In the genomic region with DNA sequence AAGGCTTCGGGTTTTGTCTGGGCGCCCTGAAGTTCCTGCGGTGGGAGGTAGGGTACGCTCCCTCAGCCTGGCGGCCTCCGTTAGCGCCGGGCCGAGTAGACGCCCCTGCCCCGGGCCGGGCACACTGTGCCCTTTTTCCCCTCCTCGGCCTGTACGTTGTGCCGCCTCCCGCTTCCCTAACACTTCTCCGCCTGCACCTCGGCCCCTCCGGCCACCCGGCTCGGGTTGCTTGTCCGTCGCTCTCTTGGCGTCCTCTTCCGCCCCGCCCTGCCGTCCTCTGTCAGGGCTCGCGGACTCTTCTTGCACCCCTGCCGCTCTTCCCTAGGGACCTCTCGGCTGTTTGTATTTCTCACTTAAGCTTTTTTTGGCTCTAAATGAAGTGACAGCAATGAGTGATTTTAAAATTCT, we compare ENCODE assay signal across 9 cellular contexts. TPM values are rescaled to one million over a fixed set of nuclear protein-coding genes. Genes with fewer than 3 reads are reported as not detected.
DNase-seq lines count a peak whose midpoint lies in the region; ATAC-seq, FAIRE-seq and TF ChIP-seq lines count a peak whose summit lies in the region.
"Had no signal": no experiment of that assay in that cellular context is flagged by ENCODE, and none has a peak within 500 bp of the region (broad histone marks: within the 10 kb centered on the region; RNA-seq: fewer than 3 reads in every experiment).

No MANE protein-coding gene starts in this region.

- H4K20me1 ChIP-seq in astrocyte (ENCODE audit: insufficient read depth, low read length), result no peaks in the 10 kb centered on the region

- DNase-seq in DMS53 (lab: John Stamatoyannopoulos, UW), result peak; percentile 78
- peak; percentile 36 for DNase-seq in NCI-H774 (lab: John Stamatoyannopoulos, UW)
- peak; percentile 23 for DNase-seq in astrocyte (ENCODE audit: low read depth)
- peak; percentile 81 for DNase-seq in iPS-NIHi7 (ENCODE audit: extremely low spot score)
- no peak for DNase-seq in stimulated activated effector memory CD8-positive, alpha-beta T cell treated with anti-CD3 and anti-CD28 coated beads, Interleukin-12 subunit alpha, Interleukin-12 subunit beta, amount 100 ng/mL, for 72 hours (ENCODE audit: low spot score in 2 of 2)
- DNase-seq in NCI-H446 treated with DMSO at 0.1 percent for 48 hours (lab: John Stamatoyannopoulos, UW), result no peak

- H3K9me3 Mint-ChIP-seq in astrocyte (ENCODE audit: unreplicated experiment), result no peaks in the 10 kb centered on the region
- no peaks in the 10 kb centered on the region for H3K9me3 Mint-ChIP-seq in stimulated activated effector memory CD8-positive, alpha-beta T cell treated with anti-CD3 and anti-CD28 coated beads, Interleukin-12 subunit alpha, Interleukin-12 subunit beta, amount 100 ng/mL, for 72 hours

- H3K4me1 Mint-ChIP-seq in astrocyte (ENCODE audit: low read depth, unreplicated experiment), result peaks cover 5% of the 10 kb centered on the region
- peaks cover 32% of the 10 kb centered on the region for H3K4me1 Mint-ChIP-seq in stimulated activated effector memory CD8-positive, alpha-beta T cell treated with anti-CD3 and anti-CD28 coated beads, Interleukin-12 subunit alpha, Interleukin-12 subunit beta, amount 100 ng/mL, for 72 hours

- no peaks in the 10 kb centered on the region for H3K27me3 ChIP-seq in astrocyte (ENCODE audit: insufficient read depth, low read length)

- H3K9me3 ChIP-seq in astrocyte (ENCODE audit: insufficient read depth, low read depth, low read length), result no peaks in the 10 kb centered on the region

- H3K4me3 Mint-ChIP-seq in astrocyte (ENCODE audit: unreplicated experiment), result peak overlapping the region; percentile 98
- H3K4me3 Mint-ChIP-seq in stimulated activated effector memory CD8-positive, alpha-beta T cell treated with anti-CD3 and anti-CD28 coated beads, Interleukin-12 subunit alpha, Interleukin-12 subunit beta, amount 100 ng/mL, for 72 hours, result peak overlapping the region; percentile 83

- peak overlapping the region; percentile 88 for H3K4me2 ChIP-seq in astrocyte (ENCODE audit: low read length)

- H3K36me3 ChIP-seq in astrocyte (ENCODE audit: insufficient read depth, low read length), result no peaks in the 10 kb centered on the region

- ATAC-seq in GM19035 (IDR thresholded peaks at IDR 0.05; ENCODE audit: unreplicated experiment) (peak; percentile 47), HG03103 (IDR thresholded peaks at IDR 0.05; ENCODE audit: low read depth, unreplicated experiment) (peak; percentile 35)
- peak; percentile 70 for ATAC-seq in stimulated activated effector memory CD8-positive, alpha-beta T cell treated with anti-CD3 and anti-CD28 coated beads, Interleukin-12 subunit alpha, Interleukin-12 subunit beta, amount 100 ng/mL, for 72 hours

- H3K79me2 ChIP-seq in astrocyte (ENCODE audit: insufficient read depth, low read length), result peaks cover 49% of the 10 kb centered on the region

- H3K27ac ChIP-seq in astrocyte (ENCODE audit: low read depth, low read length), result peak overlapping the region; percentile 99

- no peak for TF ChIP-seq CTCF in astrocyte (IDR thresholded peaks at IDR 0.05; ENCODE audit: insufficient read depth, low read depth, low read length)

- H3K4me3 ChIP-seq in astrocyte (ENCODE audit: insufficient read depth, low read depth, low read length), result peak overlapping the region; percentile 96

- H3K27ac Mint-ChIP-seq in astrocyte (ENCODE audit: unreplicated experiment), result no peak overlapping the region
- peak overlapping the region; percentile 99 for H3K27ac Mint-ChIP-seq in stimulated activated effector memory CD8-positive, alpha-beta T cell treated with anti-CD3 and anti-CD28 coated beads, Interleukin-12 subunit alpha, Interleukin-12 subunit beta, amount 100 ng/mL, for 72 hours

- no peak for FAIRE-seq in astrocyte (lab: Jason Lieb, UNC)
- FAIRE-seq: frontal cortex had no signal

- no peaks in the 10 kb centered on the region for H3K4me1 ChIP-seq in astrocyte (ENCODE audit: insufficient read depth, low read length)

- H3K36me3 Mint-ChIP-seq in astrocyte (ENCODE audit: low read depth, unreplicated experiment), result no peaks in the 10 kb centered on the region
- peaks cover 25% of the 10 kb centered on the region for H3K36me3 Mint-ChIP-seq in stimulated activated effector memory CD8-positive, alpha-beta T cell treated with anti-CD3 and anti-CD28 coated beads, Interleukin-12 subunit alpha, Interleukin-12 subunit beta, amount 100 ng/mL, for 72 hours

- peak overlapping the region; percentile 99 for H3K9ac ChIP-seq in astrocyte (ENCODE audit: low read length)

- H3K27me3 Mint-ChIP-seq in astrocyte (ENCODE audit: low read depth, unreplicated experiment), result no peaks in the 10 kb centered on the region

- peak overlapping the region; percentile 88 for H2AFZ ChIP-seq in astrocyte (ENCODE audit: low read depth, low read length)

RNA-seq across cellular contexts. Expression of a gene that starts 0.4 kb away (rescaled TPM):
- 2.0 and 3.3 TPM in 2 replicates for total RNA-seq in astrocyte

RNA-seq across cellular contexts. Expression of a gene that starts 25.3 kb away (rescaled TPM):
- total RNA-seq in astrocyte, result 10.9 and 12.2 TPM in 2 replicates

RNA-seq across cellular contexts. Expression of a gene that starts 29.6 kb away (rescaled TPM):
- 24.3 and 31.4 TPM in 2 replicates for total RNA-seq in astrocyte

Comparison
In these comparisons a context has a peak if more than half of its experiments do, and no peak if none do; other contexts are left out.
1. DNase-seq: peak in DMS53 (single experiment), NCI-H774 (single experiment), astrocyte (single experiment) and iPS-NIHi7 (single experiment); none in stimulated activated effector memory CD8-positive, alpha-beta T cell treated with anti-CD3 and anti-CD28 coated beads, Interleukin-12 subunit alpha, Interleukin-12 subunit beta, amount 100 ng/mL, for 72 hours (0 of 2) and NCI-H446 treated with DMSO at 0.1 percent for 48 hours (single experiment).
2. Peak in every context shown above with its lines, with median percentiles within 50 percentile points of each other: ATAC-seq.